8 cellular contexts compared by ENCODE assay signal in genomic region chr19:51593138-51593890, GRCh38. TPM values are rescaled to one million over a fixed set of nuclear protein-coding genes. Genes with fewer than 3 reads are reported as not detected.
DNase-seq lines count a peak whose midpoint lies in the region; ATAC-seq and TF ChIP-seq lines count a peak whose summit lies in the region.

No MANE protein-coding gene starts in this region.

- intact Hi-C loops in PC-3 (cut with micrococcal nuclease) = no loop called here

- H3K4me2 ChIP-seq in PC-3 (ENCODE audit: low read length) = peak overlapping the region; percentile 91
- peak overlapping the region; percentile 95 for H3K4me2 ChIP-seq in parathyroid adenoma (ENCODE audit: low read length)

- TF ChIP-seq CTCF in PC-3 (conservative IDR thresholded peaks at IDR 0.05; ENCODE audit: low read depth, low read length) = no peak
- no peak for TF ChIP-seq CTCF in epithelial cell of esophagus (IDR thresholded peaks at IDR 0.05; ENCODE audit: insufficient read depth, low read depth, low read length, missing control alignments)
- no peak for TF ChIP-seq CTCF in parathyroid adenoma (IDR thresholded peaks at IDR 0.05)

- BruUV-seq in PC-3 (replicated peaks; lab: Mats Ljungman, UMichigan) = no TSS peak

- H3K9ac ChIP-seq in PC-3 (ENCODE audit: low read length) = peak overlapping the region; percentile 47
- no peak overlapping the region for H3K9ac ChIP-seq in parathyroid adenoma

- H3K27ac ChIP-seq in PC-3 (ENCODE audit: low read length) (no peak overlapping the region), parathyroid adenoma (peak overlapping the region; percentile 88)

- H3K4me1 ChIP-seq in PC-3 (ENCODE audit: insufficient read depth, low read length) (peaks cover 14% of the 10 kb centered on the region), parathyroid adenoma (peaks cover 19% of the 10 kb centered on the region)

- no peaks in the 10 kb centered on the region for H3K9me3 ChIP-seq in PC-3 (ENCODE audit: low read length)
- H3K9me3 ChIP-seq in parathyroid adenoma (ENCODE audit: control insufficient read depth, low read length) = no peaks in the 10 kb centered on the region

- H3K36me3 ChIP-seq in PC-3 (ENCODE audit: low read depth, low read length) (peaks cover 3% of the 10 kb centered on the region; the same call in 1 of the 2 replicates), parathyroid adenoma (ENCODE audit: control insufficient read depth, insufficient read depth, low read length) (no peaks in the 10 kb centered on the region)

- H3K79me2 ChIP-seq in PC-3 (ENCODE audit: low read length) (no peaks in the 10 kb centered on the region), parathyroid adenoma (peaks cover 10% of the 10 kb centered on the region)

- CTCF ChIA-PET in PC-3 (lab: Charles Lee) = no interaction called here

- DNase-seq in ELR (ENCODE audit: low read depth) = peak; percentile 6
- DNase-seq in PC-3 = no peak
- peak; percentile 14 for DNase-seq in epithelial cell of esophagus (ENCODE audit: low read depth)
- no peak for DNase-seq in GM19240 (ENCODE audit: insufficient read length, low spot score)
- no peak for DNase-seq in activated CD8-positive, alpha-beta memory T cell treated with anti-CD3 and anti-CD28 coated beads, Interleukin-2, amount 50 U/mL, for 4 hours
- DNase-seq in DMS153 treated with DMSO at 0.1 percent for 48 hours (lab: John Stamatoyannopoulos, UW; ENCODE audit: unreplicated experiment) = no peak

- H2AFZ ChIP-seq in PC-3 (ENCODE audit: low read length) (peak overlapping the region; percentile 94), parathyroid adenoma (peak overlapping the region; percentile 73)

- H3F3A ChIP-seq in PC-3 (ENCODE audit: low read length, unreplicated experiment) = no peaks in the 10 kb centered on the region

- ATAC-seq in PC-3 (no peak), GM19395 (IDR thresholded peaks at IDR 0.05; ENCODE audit: unreplicated experiment) (no peak)

- H3K27me3 ChIP-seq in PC-3 (ENCODE audit: low read length) (no peaks in the 10 kb centered on the region), parathyroid adenoma (ENCODE audit: control insufficient read depth, insufficient read depth, low read length) (no peaks in the 10 kb centered on the region)

- no peaks in the 10 kb centered on the region for H3K9me2 ChIP-seq in PC-3 (replicated peaks; ENCODE audit: low read length)

- no peaks in the 10 kb centered on the region for H4K20me1 ChIP-seq in PC-3 (ENCODE audit: low read length)

- POLR2A ChIA-PET in PC-3 (lab: Charles Lee; ENCODE audit: unreplicated experiment) = no interaction called here

- H3K4me3 ChIP-seq in PC-3 (ENCODE audit: low read length) (peak overlapping the region; percentile 76), epithelial cell of esophagus (ENCODE audit: low read length) (peak overlapping the region; percentile 87), parathyroid adenoma (ENCODE audit: low read depth, low read length) (peak overlapping the region; percentile 89)

RNA-seq across cellular contexts. Expression of gene ZNF175, which starts 22.2 kb away (rescaled TPM):
- 7.5 and 8.5 TPM in 2 replicates for total RNA-seq in PC-3 (2014; rRNA removed)

RNA-seq across cellular contexts. Expression of gene SIGLEC5, which starts 36.9 kb away (rescaled TPM):
- total RNA-seq in PC-3 (2014; rRNA removed) = not detected in 2 replicates

RNA-seq across cellular contexts. Expression of gene SIGLEC14, which starts 53.3 kb away (rescaled TPM):
- total RNA-seq in PC-3 (2014; rRNA removed) = not detected in 2 replicates

Comparison
In these comparisons a context has a peak if more than half of its experiments do, and no peak if none do; other contexts are left out.
1. DNase-seq: peak in ELR (single experiment) and epithelial cell of esophagus (single experiment); none in PC-3 (single experiment), GM19240 (single experiment), activated CD8-positive, alpha-beta memory T cell treated with anti-CD3 and anti-CD28 coated beads, Interleukin-2, amount 50 U/mL, for 4 hours (single experiment) and DMS153 treated with DMSO at 0.1 percent for 48 hours (single experiment).
2. Peak in every context shown above with its lines, with median percentiles within 50 percentile points of each other: H3K4me3 ChIP-seq.